Comparison of ENCODE assay signal across 8 cellular contexts in the genomic region with DNA sequence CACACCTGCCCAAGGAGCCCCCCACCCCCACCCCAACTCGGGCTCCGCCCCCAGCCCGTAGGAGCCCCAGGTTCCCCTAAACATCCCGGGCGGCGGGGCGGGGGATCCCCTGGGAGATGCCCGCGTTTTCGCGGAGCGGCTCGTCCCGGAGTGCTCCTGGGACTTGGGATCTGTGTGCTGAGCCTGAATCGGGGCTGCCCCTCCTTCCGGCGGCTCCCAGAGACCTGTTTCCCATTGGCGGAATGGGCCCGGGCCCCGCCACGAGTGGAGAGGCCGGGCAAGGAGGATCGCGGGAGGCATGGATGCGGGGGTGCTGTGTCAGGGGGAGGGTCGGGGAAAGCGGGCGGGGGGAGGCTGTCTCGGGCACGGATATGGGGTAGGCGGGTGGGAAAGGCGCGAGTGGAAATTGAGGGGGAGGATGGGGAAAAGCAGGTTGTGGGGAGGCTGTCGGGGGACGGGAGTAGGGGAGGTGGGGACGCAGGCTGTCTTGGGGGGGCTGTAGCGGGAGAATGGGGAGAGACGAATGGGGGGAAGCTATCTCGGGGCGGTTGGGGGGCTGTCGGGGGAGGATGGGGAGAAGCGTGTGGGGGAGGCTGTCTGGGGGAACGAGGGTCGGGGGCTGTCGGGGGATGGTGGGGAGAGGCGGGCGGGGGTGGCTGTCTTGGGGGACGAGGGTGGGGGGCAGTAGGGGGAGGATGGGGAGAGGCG. TPM values are rescaled to one million over a fixed set of nuclear protein-coding genes. Genes with fewer than 3 reads are reported as not detected.
DNase-seq lines count a peak whose midpoint lies in the region; ATAC-seq and TF ChIP-seq lines count a peak whose summit lies in the region.

No MANE protein-coding gene starts in this region.

- no peak overlapping the region for H3K9ac ChIP-seq in NT2/D1 (ENCODE audit: insufficient read length, low read depth)
- no peak overlapping the region for H3K9ac ChIP-seq in smooth muscle cell (ENCODE audit: low read depth)

- peak; percentile 31 for ATAC-seq in left ventricle myocardium superior
- ATAC-seq in HG03039 (IDR thresholded peaks at IDR 0.05; ENCODE audit: unreplicated experiment), result no peak
- ATAC-seq in GM21381 (IDR thresholded peaks at IDR 0.05; ENCODE audit: unreplicated experiment), result no peak

- TF ChIP-seq CTCF in smooth muscle cell (IDR thresholded peaks at IDR 0.05; ENCODE audit: borderline replicate concordance, insufficient read depth, poor library complexity, severe bottlenecking), result no peak

- DNase-seq in NCI-H2081 (lab: John Stamatoyannopoulos, UW) (peak; percentile 29 to 31), NCI-H2081 treated with DMSO at 0.1 percent for 48 hours (lab: John Stamatoyannopoulos, UW) (no peak), NT2/D1 (ENCODE audit: low read depth, low spot score) (no peak), left ventricle myocardium superior (peak; percentile 35), smooth muscle cell (lab: John Stamatoyannopoulos, UW; ENCODE audit: unreplicated experiment) (no peak), DMS114 treated with DMSO at 0.1 percent for 48 hours (lab: John Stamatoyannopoulos, UW; ENCODE audit: unreplicated experiment) (no peak)

- peaks cover 17% of the 10 kb centered on the region for H3K36me3 ChIP-seq in NT2/D1 (ENCODE audit: insufficient read depth, insufficient read length, low read length)
- H3K36me3 ChIP-seq in smooth muscle cell (ENCODE audit: low read depth), result no peaks in the 10 kb centered on the region

- intact Hi-C loops in left ventricle myocardium superior (cut with micrococcal nuclease), result no loop called here

- peak overlapping the region; percentile 4 for H3K4me3 ChIP-seq in NT2/D1 (ENCODE audit: insufficient read length, low read depth)
- H3K4me3 ChIP-seq in smooth muscle cell, result peak overlapping the region; percentile 49

- H3K27ac ChIP-seq in smooth muscle cell (ENCODE audit: low read depth), result no peak overlapping the region

- H3K9me3 ChIP-seq in NT2/D1 (ENCODE audit: insufficient read depth, low read length) (no peaks in the 10 kb centered on the region), smooth muscle cell (replicated peaks; ENCODE audit: low read depth) (no peaks in the 10 kb centered on the region)

- 2% methylated on average over 27 of the region's 49 CpGs for WGBS in smooth muscle cell (ENCODE audit: low lambda C conversion rate)

- no peaks in the 10 kb centered on the region for H4K20me1 ChIP-seq in smooth muscle cell (ENCODE audit: low read depth)

- H3K4me2 ChIP-seq in smooth muscle cell, result peak overlapping the region; percentile 83

- H2AFZ ChIP-seq in smooth muscle cell (ENCODE audit: low read depth), result no peak overlapping the region

- H3K79me2 ChIP-seq in smooth muscle cell (ENCODE audit: low read depth), result no peaks in the 10 kb centered on the region

- H3K4me1 ChIP-seq in NT2/D1 (ENCODE audit: insufficient read depth, insufficient read length) (peaks cover 3% of the 10 kb centered on the region), smooth muscle cell (ENCODE audit: low read depth) (no peaks in the 10 kb centered on the region)

- no peaks in the 10 kb centered on the region for H3K27me3 ChIP-seq in NT2/D1 (ENCODE audit: insufficient read depth, insufficient read length)
- H3K27me3 ChIP-seq in smooth muscle cell (ENCODE audit: low read depth), result no peaks in the 10 kb centered on the region

- no peaks in the 10 kb centered on the region for H3F3A ChIP-seq in smooth muscle cell (ENCODE audit: low read depth)

RNA-seq across cellular contexts. Expression of a gene that starts 0.6 kb away (rescaled TPM):
- total RNA-seq in left ventricle myocardium superior, result not detected
- total RNA-seq in smooth muscle cell, result 0.27 TPM in 1 of 2 replicates, not detected in the other
- polyA plus RNA-seq in smooth muscle cell, result 1.3 and 1.4 TPM in 2 replicates

RNA-seq across cellular contexts. Expression of a gene that starts 41.4 kb away (rescaled TPM):
- 25.2 TPM for total RNA-seq in left ventricle myocardium superior
- total RNA-seq in smooth muscle cell, result 27.7 and 33.1 TPM in 2 replicates
- polyA plus RNA-seq in smooth muscle cell, result 8.9 and 15.3 TPM in 2 replicates

Comparison
In these comparisons a context has a peak if more than half of its experiments do, and no peak if none do; other contexts are left out.
1. DNase-seq: peak in NCI-H2081 (2 of 2) and left ventricle myocardium superior (single experiment); none in NCI-H2081 treated with DMSO at 0.1 percent for 48 hours (single experiment), NT2/D1 (single experiment), smooth muscle cell (single experiment) and DMS114 treated with DMSO at 0.1 percent for 48 hours (single experiment).